19 cellular contexts compared by ENCODE assay signal in genomic region chrX:123720486-123720885, GRCh38. TPM values are rescaled to one million over a fixed set of nuclear protein-coding genes. Genes with fewer than 3 reads are reported as not detected.
DNase-seq lines count a peak whose midpoint lies in the region; ATAC-seq, FAIRE-seq and TF ChIP-seq lines count a peak whose summit lies in the region.
"Had no signal": no experiment of that assay in that cellular context is flagged by ENCODE, and none has a peak within 500 bp of the region (broad histone marks: within the 10 kb centered on the region; RNA-seq: fewer than 3 reads in every experiment).

No MANE protein-coding gene starts in this region.

- no peak for FAIRE-seq in H54 (lab: Jason Lieb, UNC)
- FAIRE-seq: HepG2 had no signal

- ATAC-seq in HG02642 (IDR thresholded peaks at IDR 0.05; ENCODE audit: poor library complexity, unreplicated experiment): no peak
- ATAC-seq: HepG2 had no signal

- H3K9ac ChIP-seq in colonic mucosa (ENCODE audit: low read depth in 2 of 2, low read length in 2 of 2): no peak overlapping the region

- TF ChIP-seq CTCF in colonic mucosa (IDR thresholded peaks at IDR 0.05): no peak

- H3K4me1 ChIP-seq in colonic mucosa: no peaks in the 10 kb centered on the region

- TF ChIP-seq POLR2A in H54 (IDR thresholded peaks at IDR 0.05; ENCODE audit: low read depth, low read length): no peak

- intact Hi-C loops in colonic mucosa (cut with DNase I): no loop called here

- DNase-seq in DMS53 (lab: John Stamatoyannopoulos, UW): peak; percentile 73
- DNase-seq in SK-MEL-5 (ENCODE audit: low read depth, low spot score): peak; percentile 10
- DNase-seq in colonic mucosa: no peak
- no peak for DNase-seq in GDM1 (lab: John Stamatoyannopoulos, UW)
- DNase-seq in H54 (ENCODE audit: insufficient read length, low spot score): no peak
- DNase-seq in AG08395 (ENCODE audit: low spot score): no peak
- DNase-seq: ACHN, C1 segment of cervical spinal cord, EL, KBM-7, NCI-H1105, NCI-H146, NCI-H446, NCI-H526, OCI-M1, Right ventricle myocardium superior had no signal

- no peaks in the 10 kb centered on the region for H3K27me3 ChIP-seq in colonic mucosa

- H3K27ac ChIP-seq in colonic mucosa: peak overlapping the region; percentile 6
- H3K27ac ChIP-seq: HL-60 had no signal

- in situ Hi-C loops in SK-MEL-5 (cut with HindIII; ENCODE audit: low pct_unique_long_range_greater_than_20kb, low sequenced_read_pairs): no loop called here

- H3K9me3 ChIP-seq in colonic mucosa: no peaks in the 10 kb centered on the region

- no peak overlapping the region for H3K4me3 ChIP-seq in colonic mucosa

- H3K36me3 ChIP-seq in colonic mucosa: no peaks in the 10 kb centered on the region

RNA-seq across cellular contexts. Expression of gene THOC2, which starts 12.4 kb away (rescaled TPM):
- 59.7 and 63.0 TPM in 2 replicates for total RNA-seq in SK-MEL-5 (2014; rRNA removed; shearing (Covaris generic))
- polyA plus RNA-seq in SK-MEL-5 (2015; cell fraction: cytosol; rRNA removed): 33.2 and 52.3 TPM in 2 replicates
- polyA plus RNA-seq in SK-MEL-5 (2015; cell fraction: nucleus; rRNA removed): 585 and 719 TPM in 2 replicates
- 10 to 100 TPM; 60.7 to 68.2 TPM for total RNA-seq in colonic mucosa

Comparison
In these comparisons a context has a peak if more than half of its experiments do, and no peak if none do; other contexts are left out.
1. DNase-seq: peak in DMS53 (single experiment) and SK-MEL-5 (single experiment); none in colonic mucosa (single experiment), GDM1 (single experiment), H54 (single experiment) and AG08395 (single experiment).